Comparison of ENCODE assay signal across 1 cellular context in the genomic region with DNA sequence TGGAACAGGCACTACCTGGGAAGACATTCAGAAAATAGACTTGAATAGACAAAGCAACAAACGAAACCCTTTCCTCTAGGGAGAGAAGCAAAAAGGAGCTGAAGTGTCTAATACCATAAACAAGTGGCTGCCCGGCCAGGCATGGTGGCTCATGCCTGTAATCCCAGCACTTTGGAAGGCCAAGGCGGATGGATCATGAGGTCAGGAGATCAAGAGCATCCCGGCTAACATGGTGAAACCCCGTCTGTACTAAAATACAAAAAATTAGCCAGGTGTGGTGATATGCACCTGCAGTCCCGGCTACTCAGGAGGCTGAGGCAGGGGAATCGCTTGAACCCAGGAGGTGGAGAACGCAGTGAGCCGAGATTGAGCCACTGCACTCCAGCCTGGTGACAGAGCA. TPM values are rescaled to one million over a fixed set of nuclear protein-coding genes. Genes with fewer than 3 reads are reported as not detected.
"Had no signal": no experiment of that assay in that cellular context is flagged by ENCODE, and none has a peak within 500 bp of the region (broad histone marks: within the 10 kb centered on the region; RNA-seq: fewer than 3 reads in every experiment).

No MANE protein-coding gene starts in this region.

RNA-seq across cellular contexts. Expression of a gene that starts 34.2 kb away (rescaled TPM):
- total RNA-seq: activated naive CD8-positive, alpha-beta T cell treated with anti-CD3 and anti-CD28 coated beads, Interleukin-2, amount 10 ng/mL, durations not matched to agents 7 days and 5 days had no signal
